Comparison of ENCODE assay signal across 8 cellular contexts in genomic region chr2:48415765-48416515, GRCh38. TPM values are rescaled to one million over a fixed set of nuclear protein-coding genes. Genes with fewer than 3 reads are reported as not detected.
DNase-seq lines count a peak whose midpoint lies in the region; ATAC-seq, FAIRE-seq and TF ChIP-seq lines count a peak whose summit lies in the region.

No MANE protein-coding gene starts in this region.

- TF ChIP-seq RAD21 in A549 (conservative IDR thresholded peaks at IDR 0.05 in 1 of 2, IDR thresholded peaks at IDR 0.05 in 1 of 2) = no peak

- H3K4me2 ChIP-seq in A549 = peak overlapping the region; percentile 1; the same call in 1 of the 3 replicates

- H3K27me3 Mint-ChIP-seq in T-helper 17 cell = no peaks in the 10 kb centered on the region

- no peaks in the 10 kb centered on the region for H3K36me3 Mint-ChIP-seq in T-helper 17 cell (ENCODE audit: low read depth)

- no peak for FAIRE-seq in A549 (lab: Jason Lieb, UNC)

- POLR2A ChIA-PET in A549 (lab: Yijun Ruan, JAX) = no interaction called here

- no peak overlapping the region for H3K4me3 ChIP-seq in A549

- H3K9me3 ChIP-seq in A549 = no peaks in the 10 kb centered on the region
- H3K9me3 ChIP-seq in T-helper 17 cell (ENCODE audit: control insufficient read depth, low read length, poor library complexity, severe bottlenecking) = no peaks in the 10 kb centered on the region

- no peak for TF ChIP-seq CTCF in A549 (IDR thresholded peaks at IDR 0.05)

- peak in 1 of 2 experiments; percentile 15; a peak in 4 of 6 replicates for ATAC-seq in A549
- ATAC-seq in GM19025 (IDR thresholded peaks at IDR 0.05; ENCODE audit: low read depth, unreplicated experiment) = peak; percentile 38
- ATAC-seq in T-helper 17 cell = peak; percentile 69
- ATAC-seq in HG03280 (IDR thresholded peaks at IDR 0.05; ENCODE audit: unreplicated experiment) = no peak
- ATAC-seq in GM21528 (IDR thresholded peaks at IDR 0.05; ENCODE audit: low FRiP score, unreplicated experiment) = no peak
- ATAC-seq in SK-N-SH treated with all-trans-retinoic acid at 6 μM for 48 hours = no peak
- ATAC-seq in GM21381 (IDR thresholded peaks at IDR 0.05; ENCODE audit: unreplicated experiment) = no peak

- H3K27ac ChIP-seq in A549 = peak overlapping the region in 1 of 2 experiments; percentile 13; a peak in 2 of 6 replicates
- peak overlapping the region; percentile 92 for H3K27ac ChIP-seq in layer of hippocampus (ENCODE audit: low read depth, low read length)

- peaks cover 28% of the 10 kb centered on the region for H3K4me1 ChIP-seq in A549

- peak in 1 of 2 experiments; percentile 26 for DNase-seq in A549 (ENCODE audit: low read depth in 1 of 2, low spot score in 1 of 2)
- no peak for DNase-seq in T-helper 17 cell

- TF ChIP-seq EP300 in A549 (IDR thresholded peaks at IDR 0.05) = no peak

- CTCF ChIA-PET in A549 (lab: Yijun Ruan, JAX) = interaction anchor here (0.7 to 2.2 kb wide), 7 partner anchors 81 to 558 kb away, joined by 3 to 9 read pairs (median 4); no protein-coding TSS in a partner anchor

- no peak for TF ChIP-seq POLR2A in A549 (IDR thresholded peaks at IDR 0.05; ENCODE audit: low read length)

- peak overlapping the region; percentile 92 for H3K27ac Mint-ChIP-seq in T-helper 17 cell

- peaks cover 38% of the 10 kb centered on the region for H3K4me1 Mint-ChIP-seq in T-helper 17 cell

- WGBS in A549 (ENCODE audit: missing lambda C conversion rate) = 58% methylated on average over 4 of the region's 4 CpGs

- H3K4me3 Mint-ChIP-seq in T-helper 17 cell = peak overlapping the region; percentile 68

- no peaks in the 10 kb centered on the region for H3K27me3 ChIP-seq in layer of hippocampus (ENCODE audit: control insufficient read depth, insufficient read depth, low read length)

TF ChIP-seq in A549, 52 proteins besides CTCF, POLR2A, EP300 and RAD21:
- no peak for TF ChIP-seq CBX8 (IDR thresholded peaks at IDR 0.05)
- TF ChIP-seq MYC (IDR thresholded peaks at IDR 0.05; ENCODE audit: borderline replicate concordance, low read length) = no peak
- TF ChIP-seq ESRRA (IDR thresholded peaks at IDR 0.05; ENCODE audit: borderline replicate concordance, low read length) = no peak
- no peak for TF ChIP-seq CBX2 (IDR thresholded peaks at IDR 0.05; ENCODE audit: borderline replicate concordance, low read depth)
- no peak for TF ChIP-seq POLR2AphosphoS2 (conservative IDR thresholded peaks at IDR 0.05; ENCODE audit: low read length)
- no peak for TF ChIP-seq CEBPB (IDR thresholded peaks at IDR 0.05)
- no peak for TF ChIP-seq HOXB5 (CRISPR knock-in tag; IDR thresholded peaks at IDR 0.05)
- TF ChIP-seq REST (IDR thresholded peaks at IDR 0.05) = no peak
- no peak for TF ChIP-seq MAFK (IDR thresholded peaks at IDR 0.05; ENCODE audit: partially characterized antibody)
- no peak for TF ChIP-seq PBX3 (IDR thresholded peaks at IDR 0.05)

TF ChIP-seq in SK-N-SH treated with all-trans-retinoic acid at 6 μM for 48 hours, 23 proteins besides CTCF, POLR2A, EP300 and RAD21:
- TF ChIP-seq ZFP30 (CRISPR knock-in tag; IDR thresholded peaks at IDR 0.05) (no peak), TOX (CRISPR knock-in tag; IDR thresholded peaks at IDR 0.05; ENCODE audit: borderline replicate concordance) (no peak), RARB (CRISPR knock-in tag; IDR thresholded peaks at IDR 0.05) (no peak), BACH2 (CRISPR knock-in tag; IDR thresholded peaks at IDR 0.05; ENCODE audit: borderline replicate concordance) (no peak)

RNA-seq across cellular contexts. Expression of gene PPP1R21, which starts 24.6 kb away (rescaled TPM):
- 26.8 and 43.8 TPM in 2 replicates for polyA plus RNA-seq in A549 (2011; rRNA removed)
- 7.7 and 9.3 TPM in 2 replicates for polyA plus RNA-seq in A549 (2012; cell fraction: cytosol; rRNA removed)
- 5.7 and 13.1 TPM in 2 replicates for polyA plus RNA-seq in A549 (2012; cell fraction: nucleus; rRNA removed)
- polyA plus RNA-seq in A549 (2017; fragmentation: RNase III; extraction: RNeasy Plus Mini Kit Qiagen cat#74134 plus additional on column Dnase treatment) = 14.3 to 14.7 TPM (median 14.3 TPM) in 3 replicates
- 10.1 and 20.9 TPM in 2 replicates for polyA minus RNA-seq in A549 (2011; rRNA and poly(A)+ RNA removed)
- 10 to 100 TPM; 25.2 to 30.6 TPM for total RNA-seq in T-helper 17 cell

Comparison
In these comparisons a context has a peak if more than half of its experiments do, and no peak if none do; other contexts are left out.
1. ATAC-seq: peak in GM19025 (single experiment) and T-helper 17 cell (single experiment); none in HG03280 (single experiment), GM21528 (single experiment), SK-N-SH treated with all-trans-retinoic acid at 6 μM for 48 hours (single experiment) and GM21381 (single experiment).